ENCODE assay signal across 9 cellular contexts in the genomic region with DNA sequence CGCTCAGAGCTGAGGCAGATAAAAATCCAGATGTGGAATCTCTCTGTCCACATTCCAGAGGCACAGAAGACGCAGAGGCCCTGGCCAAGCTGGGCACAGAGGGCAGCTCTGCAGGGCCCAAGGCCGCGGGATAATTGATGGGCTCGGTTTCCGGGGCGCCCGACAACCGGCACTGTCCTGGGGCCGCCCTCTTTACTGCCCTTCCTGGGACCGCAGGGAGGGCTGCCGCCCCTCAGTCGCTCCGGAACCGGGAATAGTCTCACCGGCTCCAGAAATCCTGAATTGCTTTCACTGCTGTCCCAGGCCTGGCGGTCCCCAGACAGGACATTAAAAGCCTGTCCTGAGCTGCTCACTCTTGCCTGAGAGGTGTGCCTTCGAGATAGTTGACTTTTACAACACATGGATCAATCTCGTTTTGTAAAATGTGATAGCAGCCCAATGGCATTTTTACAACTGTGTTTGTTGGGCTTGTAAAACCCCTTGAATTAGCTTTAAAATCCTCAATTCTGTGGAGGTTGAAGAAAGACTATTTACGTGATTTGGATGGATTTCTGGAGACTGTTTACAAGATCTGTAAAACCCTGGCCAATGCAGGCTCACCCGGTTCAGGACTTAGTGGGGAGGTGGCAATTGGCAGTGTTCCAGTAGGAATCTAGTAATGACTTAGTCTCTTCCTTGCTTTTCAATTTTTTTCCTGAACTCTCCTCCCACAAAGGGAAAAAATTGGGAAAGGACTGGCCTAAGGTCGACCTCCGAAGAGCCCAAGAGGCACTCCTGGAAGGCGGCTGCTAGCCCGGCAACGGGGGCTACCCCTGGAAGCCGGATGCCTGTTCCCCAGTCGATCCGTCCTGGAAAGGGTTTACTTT. TPM values are rescaled to one million over a fixed set of nuclear protein-coding genes. Genes with fewer than 3 reads are reported as not detected.
DNase-seq lines count a peak whose midpoint lies in the region; ATAC-seq and TF ChIP-seq lines count a peak whose summit lies in the region.
"Had no signal": no experiment of that assay in that cellular context is flagged by ENCODE, and none has a peak within 500 bp of the region (broad histone marks: within the 10 kb centered on the region; RNA-seq: fewer than 3 reads in every experiment).

No MANE protein-coding gene starts in this region.

- H3K36me3 ChIP-seq in MG63: peaks cover 14% of the 10 kb centered on the region; the same call in 1 of the 2 replicates
- peaks cover 0 to 18% of the 10 kb centered on the region in 2 donors for H3K36me3 ChIP-seq in gastrocnemius medialis

- peaks cover 52 to 60% of the 10 kb centered on the region in 2 donors for H3K4me1 ChIP-seq in gastrocnemius medialis

- in situ Hi-C loops in gastrocnemius medialis (cut with MboI; ENCODE audit: low sequenced_read_pairs in 4 of 4): loop anchor here in 3 of 4 donors (5.0 to 10.0 kb wide), 3 partner anchors 292 to 784 kb away; no protein-coding TSS in a partner anchor

- DNase-seq in ELF-1 (ENCODE audit: low read depth, low spot score): peak; percentile 28
- DNase-seq in MG63: peak; percentile 41
- DNase-seq in epithelial cell of prostate (ENCODE audit: low read depth, low spot score): no peak
- DNase-seq in gastrocnemius medialis: no peak
- DNase-seq in posterior vena cava (ENCODE audit: low spot score): no peak
- no peak for DNase-seq in globus pallidus (ENCODE audit: low spot score)
- no peak for DNase-seq in Kasumi-1 (lab: John Stamatoyannopoulos, UW)

- intact Hi-C loops in gastrocnemius medialis (cut with DNase I; ENCODE audit: low total_unique reads): no loop called here
- intact Hi-C loops in posterior vena cava (cut with DNase I): no loop called here

- peak overlapping the region; percentile 53 for H3K4me3 ChIP-seq in MG63
- peak overlapping the region; percentile 64 to 75 (median 70) for H3K4me3 ChIP-seq in gastrocnemius medialis
- H3K4me3 ChIP-seq: K562 had no signal

- TF ChIP-seq CTCF in gastrocnemius medialis (IDR thresholded peaks at IDR 0.05 in 4 of 5, conservative IDR thresholded peaks at IDR 0.05 in 1 of 5): no peak

- H3K9me3 ChIP-seq in MG63 (no peaks in the 10 kb centered on the region), gastrocnemius medialis (no peaks in the 10 kb centered on the region)

- H3K27ac ChIP-seq in epithelial cell of prostate (peak overlapping the region; percentile 79), gastrocnemius medialis (peak overlapping the region; percentile 90 to 96 (median 94))

- H3K27me3 ChIP-seq in MG63 (no peaks in the 10 kb centered on the region), gastrocnemius medialis (no peaks in the 10 kb centered on the region)

- TF ChIP-seq POLR2A in gastrocnemius medialis (IDR thresholded peaks at IDR 0.05): no peak

- no peak for ATAC-seq in gastrocnemius medialis
- no peak for ATAC-seq in activated CD4-positive, CD25-positive, alpha-beta regulatory T cell treated with anti-CD3 and anti-CD28 coated beads, Interleukin-2, amount 50 U/mL, for 24 hours
- ATAC-seq: K562 had no signal

RNA-seq across cellular contexts. Expression of gene HOXA6, which starts 1.4 kb away (rescaled TPM):
- 0.82 and 5.1 TPM in 2 replicates for total RNA-seq in MG63 (2014; rRNA removed; shearing (Covaris generic); ENCODE audit: low replicate concordance)
- total RNA-seq in gastrocnemius medialis (1 to 10 TPM; 2.6 to 5.6 (median 4.2) TPM), posterior vena cava (1 to 10 TPM; 8.6 to 9.1 TPM)
- total RNA-seq: K562 had no signal

RNA-seq across cellular contexts. Expression of gene HOXA3, which starts 3.4 kb away (rescaled TPM):
- 4.3 TPM in 1 of 2 replicates, not detected in the other for total RNA-seq in MG63 (2014; rRNA removed; shearing (Covaris generic); ENCODE audit: low replicate concordance)
- total RNA-seq in gastrocnemius medialis: 1 to 10 TPM in 3 of 4 donors, under 1 TPM in 1; 0.53 to 6.2 (median 3.0) TPM
- 1 to 10 TPM; 7.2 to 9.3 TPM for total RNA-seq in posterior vena cava

RNA-seq across cellular contexts. Expression of gene HOXA5, which starts 5.5 kb away (rescaled TPM):
- 1.7 and 2.7 TPM in 2 replicates for total RNA-seq in MG63 (2014; rRNA removed; shearing (Covaris generic); ENCODE audit: low replicate concordance)
- total RNA-seq in gastrocnemius medialis (1 to 10 TPM; 2.7 to 7.1 (median 7.0) TPM), posterior vena cava (10 to 100 TPM; 11.3 to 17.6 TPM)
- total RNA-seq: K562 had no signal

RNA-seq across cellular contexts. Expression of gene HOXA7, which starts 7.5 kb away (rescaled TPM):
- 0.95 and 1.7 TPM in 2 replicates for total RNA-seq in MG63 (2014; rRNA removed; shearing (Covaris generic); ENCODE audit: low replicate concordance)
- total RNA-seq in gastrocnemius medialis: 10 to 100 TPM in 1 of 4 donors, 1 to 10 TPM in 3; 5.3 to 12.8 (median 8.6) TPM
- total RNA-seq in posterior vena cava: 1 to 10 TPM; 6.2 to 6.7 TPM
- total RNA-seq: K562 had no signal

RNA-seq across cellular contexts. Expression of gene HOXA9, which starts 16.3 kb away (rescaled TPM):
- total RNA-seq in MG63 (2014; rRNA removed; shearing (Covaris generic); ENCODE audit: low replicate concordance): 25.4 and 29.9 TPM in 2 replicates
- 10 to 100 TPM; 18.9 to 30.3 (median 19.5) TPM for total RNA-seq in gastrocnemius medialis
- total RNA-seq in posterior vena cava: 1 to 10 TPM; 7.4 TPM
- total RNA-seq: K562 had no signal

Comparison
In these comparisons a context has a peak if more than half of its experiments do, and no peak if none do; other contexts are left out.
1. DNase-seq: peak in ELF-1 (single experiment) and MG63 (single experiment); none in epithelial cell of prostate (single experiment), gastrocnemius medialis (0 of 2), posterior vena cava (single experiment), globus pallidus (single experiment) and Kasumi-1 (0 of 2).